ENCODE assay signal across 8 cellular contexts in genomic region chr6:23414204-23414501, GRCh38.
DNase-seq lines count a peak whose midpoint lies in the region; TF ChIP-seq lines count a peak whose summit lies in the region.

No MANE protein-coding gene starts in this region.

- peaks cover 4% of the 10 kb centered on the region for H3K36me3 Mint-ChIP-seq in mesothelial cell of epicardium

- peaks cover 12% of the 10 kb centered on the region for H3K9me3 Mint-ChIP-seq in mesothelial cell of epicardium

- TF ChIP-seq CTCF in GM06990 (IDR thresholded peaks at IDR 0.05; ENCODE audit: insufficient read depth, low read length, poor library complexity, severe bottlenecking) = peak; percentile 30
- TF ChIP-seq CTCF in mesothelial cell of epicardium (IDR thresholded peaks at IDR 0.05; ENCODE audit: unreplicated experiment) = peak; percentile 40

- DNase-seq in GM06990 (ENCODE audit: extremely low read depth, insufficient read length) (peak; percentile 57), astrocyte of the hippocampus (ENCODE audit: low read depth, low spot score) (peak; percentile 73), mesothelial cell of epicardium (ENCODE audit: low spot score in 2 of 2, unreplicated experiment in 2 of 2) (no peak), T1000 (lab: John Stamatoyannopoulos, UW) (no peak), NCI-H2107 treated with DMSO at 0.1 percent for 48 hours (lab: John Stamatoyannopoulos, UW; ENCODE audit: unreplicated experiment) (no peak)
- peak; percentile 5 for DNase-seq in Jurkat, Clone E6-1 (ENCODE audit: low read depth, low spot score)
- DNase-seq in stimulated activated CD4-positive, alpha-beta T cell treated with anti-CD3 and anti-CD28 coated beads, Interleukin-4, amount 100 ng/mL, for 1 hour = no peak
- DNase-seq in activated CD4-positive, CD25-positive, alpha-beta regulatory T cell (lab: John Stamatoyannopoulos, UW) = no peak

- no peaks in the 10 kb centered on the region for H3K36me3 ChIP-seq in GM06990 (ENCODE audit: control insufficient read depth, insufficient read depth, low read length)

- peak overlapping the region; percentile 90 for H3K27ac Mint-ChIP-seq in mesothelial cell of epicardium

- H3K4me3 Mint-ChIP-seq in mesothelial cell of epicardium = no peak overlapping the region

- no peaks in the 10 kb centered on the region for H3K27me3 Mint-ChIP-seq in mesothelial cell of epicardium (ENCODE audit: low read depth)

- H3K4me3 ChIP-seq in GM06990 (replicated peaks; ENCODE audit: low read depth, low read length) = no peak overlapping the region
- H3K4me3 ChIP-seq in Jurkat, Clone E6-1 (ENCODE audit: low read length) = no peak overlapping the region

- H3K4me1 Mint-ChIP-seq in mesothelial cell of epicardium = peaks cover 26% of the 10 kb centered on the region

- H3K27me3 ChIP-seq in GM06990 (replicated peaks; ENCODE audit: control insufficient read depth, insufficient read depth, low read length) = no peaks in the 10 kb centered on the region

Comparison
In these comparisons a context has a peak if more than half of its experiments do, and no peak if none do; other contexts are left out.
1. DNase-seq: peak in GM06990 (single experiment), Jurkat, Clone E6-1 (single experiment) and astrocyte of the hippocampus (single experiment); none in mesothelial cell of epicardium (0 of 2), stimulated activated CD4-positive, alpha-beta T cell treated with anti-CD3 and anti-CD28 coated beads, Interleukin-4, amount 100 ng/mL, for 1 hour (single experiment), T1000 (single experiment), NCI-H2107 treated with DMSO at 0.1 percent for 48 hours (single experiment) and activated CD4-positive, CD25-positive, alpha-beta regulatory T cell (0 of 4).